In genomic region chr7:80781146-80781545, GRCh38 we compare ENCODE assay signal across 13 cellular contexts.
DNase-seq lines count a peak whose midpoint lies in the region; ATAC-seq, FAIRE-seq and TF ChIP-seq lines count a peak whose summit lies in the region.
"Had no signal": no experiment of that assay in that cellular context is flagged by ENCODE, and none has a peak within 500 bp of the region (broad histone marks: within the 10 kb centered on the region; RNA-seq: fewer than 3 reads in every experiment).

No MANE protein-coding gene starts in this region.

- no peaks in the 10 kb centered on the region for H3K9me3 Mint-ChIP-seq in astrocyte (ENCODE audit: unreplicated experiment)

- TF ChIP-seq EP300 in suprapubic skin (IDR thresholded peaks at IDR 0.05) = no peak

- no peak overlapping the region for H2AFZ ChIP-seq in astrocyte (ENCODE audit: low read depth, low read length)

- peak; percentile 32 for FAIRE-seq in astrocyte (lab: Jason Lieb, UNC)
- FAIRE-seq: frontal cortex had no signal

- peak overlapping the region; percentile 2 for H3K9ac ChIP-seq in astrocyte (ENCODE audit: low read length)

- H3K4me2 ChIP-seq in astrocyte (ENCODE audit: low read length) = peak overlapping the region; percentile 12

- H4K20me1 ChIP-seq in astrocyte (ENCODE audit: insufficient read depth, low read length) = no peaks in the 10 kb centered on the region

- DNase-seq in LHCN-M2 (ENCODE audit: low read depth) = peak; percentile 26
- DNase-seq in astrocyte (ENCODE audit: low read depth) = no peak
- DNase-seq in lung (ENCODE audit: low spot score) = no peak
- no peak for DNase-seq in suprapubic skin (ENCODE audit: low spot score in 2 of 2)
- DNase-seq in NCI-H1694 (lab: John Stamatoyannopoulos, UW) = no peak
- DNase-seq in cerebellum (ENCODE audit: low spot score) = no peak
- DNase-seq in DMS114 treated with DMSO at 0.1 percent for 48 hours (lab: John Stamatoyannopoulos, UW; ENCODE audit: unreplicated experiment) = no peak
- DNase-seq in HT-29 (ENCODE audit: low spot score) = no peak
- DNase-seq: activated T-cell treated with anti-CD3 and anti-CD28 coated beads, Interleukin-2, amount 50 U/mL, for 24 hours; effector CD4-positive, alpha-beta T cell; NCI-H526; stimulated activated CD4-positive, alpha-beta T cell treated with anti-CD3 and anti-CD28 coated beads, Interleukin-1b, Interleukin-23, amount 100 ng/mL, for 48 hours had no signal

- peaks cover 32% of the 10 kb centered on the region for H3K4me1 ChIP-seq in astrocyte (ENCODE audit: insufficient read depth, low read length)
- peaks cover 0 to 11% of the 10 kb centered on the region in 2 donors for H3K4me1 ChIP-seq in lung (ENCODE audit: control insufficient read depth in 2 of 2, insufficient read depth in 2 of 2, low read length in 2 of 2)
- H3K4me1 ChIP-seq in suprapubic skin = peaks cover 25% of the 10 kb centered on the region

- no peak overlapping the region for H3K4me3 Mint-ChIP-seq in astrocyte (ENCODE audit: unreplicated experiment)
- H3K4me3 Mint-ChIP-seq: activated T-cell treated with anti-CD3 and anti-CD28 coated beads, Interleukin-2, amount 50 U/mL, for 24 hours had no signal

- H3K79me2 ChIP-seq in astrocyte (ENCODE audit: insufficient read depth, low read length) = no peaks in the 10 kb centered on the region

- peaks cover 18% of the 10 kb centered on the region for H3K36me3 Mint-ChIP-seq in astrocyte (ENCODE audit: low read depth, unreplicated experiment)

- H3K36me3 ChIP-seq in astrocyte (ENCODE audit: insufficient read depth, low read length) (no peaks in the 10 kb centered on the region), lung (ENCODE audit: control insufficient read depth in 2 of 2, insufficient read depth in 2 of 2, low read length in 2 of 2) (peaks cover 0 to 1% of the 10 kb centered on the region in 2 donors), suprapubic skin (no peaks in the 10 kb centered on the region)

- H3K27ac ChIP-seq in astrocyte (ENCODE audit: low read depth, low read length) (no peak overlapping the region), lung (ENCODE audit: low read depth in 1 of 2, low read length in 1 of 2) (peak overlapping the region; percentile 67 to 80), suprapubic skin (peak overlapping the region; percentile 23)

- H3K4me1 Mint-ChIP-seq in astrocyte (ENCODE audit: low read depth, unreplicated experiment) = peaks cover 23% of the 10 kb centered on the region

- H3K27ac Mint-ChIP-seq in astrocyte (ENCODE audit: unreplicated experiment) = peak overlapping the region; percentile 55
- H3K27ac Mint-ChIP-seq: activated T-cell treated with anti-CD3 and anti-CD28 coated beads, Interleukin-2, amount 50 U/mL, for 24 hours had no signal

- H3K27me3 ChIP-seq in astrocyte (ENCODE audit: insufficient read depth, low read length) (no peaks in the 10 kb centered on the region), lung (ENCODE audit: control insufficient read depth, insufficient read depth) (no peaks in the 10 kb centered on the region), suprapubic skin (no peaks in the 10 kb centered on the region)

- peak; percentile 43 for ATAC-seq in lung (ENCODE audit: insufficient read depth, low FRiP score)

- 27 to 51% methylated on average over 2 of the region's 2 CpGs for WGBS in lung, 2 donors
- 71% methylated on average over 2 of the region's 2 CpGs for WGBS in suprapubic skin

- H3K4me3 ChIP-seq in astrocyte (ENCODE audit: insufficient read depth, low read depth, low read length) (no peak overlapping the region), lung (no peak overlapping the region), suprapubic skin (no peak overlapping the region)

- TF ChIP-seq CTCF in astrocyte (IDR thresholded peaks at IDR 0.05; ENCODE audit: insufficient read depth, low read depth, low read length) (no peak), lung (IDR thresholded peaks at IDR 0.05; ENCODE audit: control extremely low read depth, extremely low read depth) (no peak), suprapubic skin (IDR thresholded peaks at IDR 0.05) (no peak)

- no peak for TF ChIP-seq POLR2A in suprapubic skin (IDR thresholded peaks at IDR 0.05)

- H3K27me3 Mint-ChIP-seq in astrocyte (ENCODE audit: low read depth, unreplicated experiment) = no peaks in the 10 kb centered on the region
- H3K27me3 Mint-ChIP-seq: activated T-cell treated with anti-CD3 and anti-CD28 coated beads, Interleukin-2, amount 50 U/mL, for 24 hours had no signal

- H3K9me3 ChIP-seq in astrocyte (ENCODE audit: insufficient read depth, low read depth, low read length) = no peaks in the 10 kb centered on the region
- H3K9me3 ChIP-seq in lung (ENCODE audit: control insufficient read depth in 2 of 2, insufficient read depth in 1 of 2, low read length in 1 of 2) = no peaks in the 10 kb centered on the region
- H3K9me3 ChIP-seq in suprapubic skin = no peaks in the 10 kb centered on the region
